In genomic region chr12:694734-695503, GRCh38 we compare ENCODE assay signal across 1 cellular context.
TF ChIP-seq lines count a peak whose summit lies in the region.

No MANE protein-coding gene starts in this region.

TF ChIP-seq in HepG2, 621 proteins besides CTCF, POLR2A, EP300 and RAD21 (continued from another document and continues in another):
- TF ChIP-seq BRD4 (CRISPR knock-in tag; IDR thresholded peaks at IDR 0.05): no peak
- no peak for TF ChIP-seq NCOA5 (CRISPR knock-in tag; IDR thresholded peaks at IDR 0.05)
- TF ChIP-seq SOX5 (CRISPR knock-in tag; IDR thresholded peaks at IDR 0.05; ENCODE audit: borderline replicate concordance): peak; percentile 54
- peak; percentile 66; the same call in 1 of the 2 replicates for TF ChIP-seq RERE (CRISPR knock-in tag; IDR thresholded peaks at IDR 0.05; ENCODE audit: low read depth)
- TF ChIP-seq, protein P1, sequence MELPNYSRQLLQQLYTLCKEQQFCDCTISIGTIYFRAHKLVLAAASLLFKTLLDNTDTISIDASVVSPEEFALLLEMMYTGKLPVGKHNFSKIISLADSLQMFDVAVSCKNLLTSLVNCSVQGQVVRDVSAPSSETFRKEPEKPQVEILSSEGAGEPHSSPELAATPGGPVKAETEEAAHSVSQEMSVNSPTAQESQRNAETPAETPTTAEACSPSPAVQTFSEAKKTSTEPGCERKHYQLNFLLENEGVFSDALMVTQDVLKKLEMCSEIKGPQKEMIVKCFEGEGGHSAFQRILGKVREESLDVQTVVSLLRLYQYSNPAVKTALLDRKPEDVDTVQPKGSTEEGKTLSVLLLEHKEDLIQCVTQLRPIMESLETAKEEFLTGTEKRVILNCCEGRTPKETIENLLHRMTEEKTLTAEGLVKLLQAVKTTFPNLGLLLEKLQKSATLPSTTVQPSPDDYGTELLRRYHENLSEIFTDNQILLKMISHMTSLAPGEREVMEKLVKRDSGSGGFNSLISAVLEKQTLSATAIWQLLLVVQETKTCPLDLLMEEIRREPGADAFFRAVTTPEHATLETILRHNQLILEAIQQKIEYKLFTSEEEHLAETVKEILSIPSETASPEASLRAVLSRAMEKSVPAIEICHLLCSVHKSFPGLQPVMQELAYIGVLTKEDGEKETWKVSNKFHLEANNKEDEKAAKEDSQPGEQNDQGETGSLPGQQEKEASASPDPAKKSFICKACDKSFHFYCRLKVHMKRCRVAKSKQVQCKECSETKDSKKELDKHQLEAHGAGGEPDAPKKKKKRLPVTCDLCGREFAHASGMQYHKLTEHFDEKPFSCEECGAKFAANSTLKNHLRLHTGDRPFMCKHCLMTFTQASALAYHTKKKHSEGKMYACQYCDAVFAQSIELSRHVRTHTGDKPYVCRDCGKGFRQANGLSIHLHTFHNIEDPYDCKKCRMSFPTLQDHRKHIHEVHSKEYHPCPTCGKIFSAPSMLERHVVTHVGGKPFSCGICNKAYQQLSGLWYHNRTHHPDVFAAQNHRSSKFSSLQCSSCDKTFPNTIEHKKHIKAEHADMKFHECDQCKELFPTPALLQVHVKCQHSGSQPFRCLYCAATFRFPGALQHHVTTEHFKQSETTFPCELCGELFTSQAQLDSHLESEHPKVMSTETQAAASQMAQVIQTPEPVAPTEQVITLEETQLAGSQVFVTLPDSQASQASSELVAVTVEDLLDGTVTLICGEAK (IDR thresholded peaks at IDR 0.05): no peak
- TF ChIP-seq, protein P1 (CRISPR knock-in tag; IDR thresholded peaks at IDR 0.05): no peak
- TF ChIP-seq ZNF580 (CRISPR knock-in tag; IDR thresholded peaks at IDR 0.05; ENCODE audit: borderline replicate concordance, low read depth): 0 out of 2 replicates have a peak, but pooled peaks have one; percentile 26
- TF ChIP-seq FOXJ3 (CRISPR knock-in tag; IDR thresholded peaks at IDR 0.05; ENCODE audit: borderline replicate concordance): peak; percentile 58; the same call in 1 of the 2 replicates
- TF ChIP-seq CEBPB (IDR thresholded peaks at IDR 0.05; ENCODE audit: borderline replicate concordance, low read depth, low read length): peak; percentile 65; the same call in 1 of the 2 replicates
- TF ChIP-seq SKI (IDR thresholded peaks at IDR 0.05; ENCODE audit: partially characterized antibody): peak; percentile 9
- peak; percentile 15; the same call in 1 of the 2 replicates for TF ChIP-seq UBTF (CRISPR knock-in tag; IDR thresholded peaks at IDR 0.05)
- TF ChIP-seq PHF21A (CRISPR knock-in tag; IDR thresholded peaks at IDR 0.05): 0 out of 2 replicates have a peak, but pooled peaks have one; percentile 77
- TF ChIP-seq MNT (IDR thresholded peaks at IDR 0.05): peak; percentile 17; the same call in 1 of the 2 replicates
- TF ChIP-seq ZNF142 (CRISPR knock-in tag; IDR thresholded peaks at IDR 0.05): no peak
- TF ChIP-seq, protein P2, sequence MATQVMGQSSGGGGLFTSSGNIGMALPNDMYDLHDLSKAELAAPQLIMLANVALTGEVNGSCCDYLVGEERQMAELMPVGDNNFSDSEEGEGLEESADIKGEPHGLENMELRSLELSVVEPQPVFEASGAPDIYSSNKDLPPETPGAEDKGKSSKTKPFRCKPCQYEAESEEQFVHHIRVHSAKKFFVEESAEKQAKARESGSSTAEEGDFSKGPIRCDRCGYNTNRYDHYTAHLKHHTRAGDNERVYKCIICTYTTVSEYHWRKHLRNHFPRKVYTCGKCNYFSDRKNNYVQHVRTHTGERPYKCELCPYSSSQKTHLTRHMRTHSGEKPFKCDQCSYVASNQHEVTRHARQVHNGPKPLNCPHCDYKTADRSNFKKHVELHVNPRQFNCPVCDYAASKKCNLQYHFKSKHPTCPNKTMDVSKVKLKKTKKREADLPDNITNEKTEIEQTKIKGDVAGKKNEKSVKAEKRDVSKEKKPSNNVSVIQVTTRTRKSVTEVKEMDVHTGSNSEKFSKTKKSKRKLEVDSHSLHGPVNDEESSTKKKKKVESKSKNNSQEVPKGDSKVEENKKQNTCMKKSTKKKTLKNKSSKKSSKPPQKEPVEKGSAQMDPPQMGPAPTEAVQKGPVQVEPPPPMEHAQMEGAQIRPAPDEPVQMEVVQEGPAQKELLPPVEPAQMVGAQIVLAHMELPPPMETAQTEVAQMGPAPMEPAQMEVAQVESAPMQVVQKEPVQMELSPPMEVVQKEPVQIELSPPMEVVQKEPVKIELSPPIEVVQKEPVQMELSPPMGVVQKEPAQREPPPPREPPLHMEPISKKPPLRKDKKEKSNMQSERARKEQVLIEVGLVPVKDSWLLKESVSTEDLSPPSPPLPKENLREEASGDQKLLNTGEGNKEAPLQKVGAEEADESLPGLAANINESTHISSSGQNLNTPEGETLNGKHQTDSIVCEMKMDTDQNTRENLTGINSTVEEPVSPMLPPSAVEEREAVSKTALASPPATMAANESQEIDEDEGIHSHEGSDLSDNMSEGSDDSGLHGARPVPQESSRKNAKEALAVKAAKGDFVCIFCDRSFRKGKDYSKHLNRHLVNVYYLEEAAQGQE (IDR thresholded peaks at IDR 0.05; ENCODE audit: borderline replicate concordance in 1 of 2, low read depth in 1 of 2, low read length in 2 of 2): peak in 1 of 2 experiments; percentile 49; a peak in 2 of 4 replicates
